19 cellular contexts compared by ENCODE assay signal in genomic region chr5:83441752-83442151, GRCh38. TPM values are rescaled to one million over a fixed set of nuclear protein-coding genes. Genes with fewer than 3 reads are reported as not detected.
DNase-seq lines count a peak whose midpoint lies in the region; ATAC-seq and TF ChIP-seq lines count a peak whose summit lies in the region.
"Had no signal": no experiment of that assay in that cellular context is flagged by ENCODE, and none has a peak within 500 bp of the region (broad histone marks: within the 10 kb centered on the region; RNA-seq: fewer than 3 reads in every experiment).

No MANE protein-coding gene starts in this region.

- no peaks in the 10 kb centered on the region for H3K9me3 ChIP-seq in PC-9 (ENCODE audit: insufficient read depth, low read depth)
- H3K9me3 ChIP-seq: MG63 had no signal

- no peak overlapping the region for H3K4me3 ChIP-seq in PC-9
- H3K4me3 ChIP-seq: MG63 had no signal

- CTCF ChIA-PET in PC-9 (lab: Charles Lee), result no interaction called here

- no peaks in the 10 kb centered on the region for H3K27me3 ChIP-seq in PC-9 (ENCODE audit: insufficient read depth, low read depth)
- H3K27me3 ChIP-seq: MG63 had no signal

- no peaks in the 10 kb centered on the region for H3K4me1 ChIP-seq in PC-9 (replicated peaks; ENCODE audit: insufficient read depth)

- H3K4me1 Mint-ChIP-seq in endothelial cell (ENCODE audit: unreplicated experiment), result no peaks in the 10 kb centered on the region
- H3K4me1 Mint-ChIP-seq: brain had no signal

- H3K27me3 Mint-ChIP-seq in endothelial cell (ENCODE audit: unreplicated experiment), result peaks cover 1% of the 10 kb centered on the region
- H3K27me3 Mint-ChIP-seq: activated CD8-positive, alpha-beta T cell treated with anti-CD3 and anti-CD28 coated beads for 36 hours; brain; effector memory CD8-positive, alpha-beta T cell; naive B cell had no signal

- POLR2A ChIA-PET in PC-9 (lab: Charles Lee; ENCODE audit: unreplicated experiment), result no interaction called here

- H4K20me1 ChIP-seq in PC-9 (ENCODE audit: insufficient read depth), result no peaks in the 10 kb centered on the region

- ATAC-seq in GM21360 (IDR thresholded peaks at IDR 0.05; ENCODE audit: unreplicated experiment) (peak; percentile 93), HG03025 (IDR thresholded peaks at IDR 0.05; ENCODE audit: low FRiP score, unreplicated experiment) (peak; percentile 77), left cardiac atrium (no peak)
- ATAC-seq: activated CD8-positive, alpha-beta T cell treated with anti-CD3 and anti-CD28 coated beads for 36 hours; effector memory CD8-positive, alpha-beta T cell; HCT116 had no signal

- no peaks in the 10 kb centered on the region for H3K36me3 Mint-ChIP-seq in endothelial cell (ENCODE audit: low read depth, unreplicated experiment)
- H3K36me3 Mint-ChIP-seq: naive B cell had no signal

- H3K9me2 ChIP-seq in PC-9 (ENCODE audit: insufficient read depth), result no peaks in the 10 kb centered on the region

- no peaks in the 10 kb centered on the region for H3K79me2 ChIP-seq in PC-9 (ENCODE audit: low read depth)

- no peak overlapping the region for H3K4me3 Mint-ChIP-seq in endothelial cell (ENCODE audit: unreplicated experiment)
- H3K4me3 Mint-ChIP-seq: activated CD8-positive, alpha-beta T cell treated with anti-CD3 and anti-CD28 coated beads for 36 hours; brain; effector memory CD8-positive, alpha-beta T cell; naive B cell had no signal

- no peak overlapping the region for H3K27ac ChIP-seq in PC-9

- H3K27ac Mint-ChIP-seq in endothelial cell (ENCODE audit: unreplicated experiment), result no peak overlapping the region
- H3K27ac Mint-ChIP-seq: activated CD8-positive, alpha-beta T cell treated with anti-CD3 and anti-CD28 coated beads for 36 hours; brain; effector memory CD8-positive, alpha-beta T cell; naive B cell had no signal

- BruUV-seq in PC-9 (replicated peaks; lab: Mats Ljungman, UMichigan), result no TSS peak

- TF ChIP-seq CTCF in GM13977 (IDR thresholded peaks at IDR 0.05; ENCODE audit: extremely low read depth, insufficient read depth, missing control alignments), result no peak
- TF ChIP-seq CTCF in endothelial cell (IDR thresholded peaks at IDR 0.05; ENCODE audit: unreplicated experiment), result no peak
- no peak for TF ChIP-seq CTCF in PC-9 (conservative IDR thresholded peaks at IDR 0.05)

- H3F3A ChIP-seq in PC-9 (ENCODE audit: insufficient read depth, low read depth), result no peaks in the 10 kb centered on the region

- no peaks in the 10 kb centered on the region for H3K9me3 Mint-ChIP-seq in endothelial cell (ENCODE audit: unreplicated experiment)
- H3K9me3 Mint-ChIP-seq: activated CD8-positive, alpha-beta T cell treated with anti-CD3 and anti-CD28 coated beads for 36 hours; effector memory CD8-positive, alpha-beta T cell had no signal

- in situ Hi-C loops in GM13977 (cut with MboI; ENCODE audit: low pct_unique_long_range_greater_than_20kb, low sequenced_read_pairs, unreplicated experiment), result no loop called here

- DNase-seq in GM13977 (ENCODE audit: low spot score), result peak; percentile 28
- DNase-seq in NOMO-1 treated with dmso at 0.1 percent for 144 hours (lab: John Stamatoyannopoulos, UW; ENCODE audit: unreplicated experiment), result peak; percentile 63
- no peak for DNase-seq in NCI-H1048 (lab: John Stamatoyannopoulos, UW)
- DNase-seq in endothelial cell (ENCODE audit: low spot score), result no peak
- no peak for DNase-seq in PC-9
- DNase-seq in left cardiac atrium, result no peak
- DNase-seq: activated CD8-positive, alpha-beta T cell treated with anti-CD3 and anti-CD28 coated beads for 36 hours; activated gamma-delta T cell; DMS79; effector memory CD8-positive, alpha-beta T cell; glutamatergic neuron; MG63; naive B cell; NCI-H226; stimulated activated naive CD4-positive, alpha-beta T cell had no signal

- H2AFZ ChIP-seq in PC-9, result no peak overlapping the region

- H3K36me3 ChIP-seq in PC-9 (ENCODE audit: low read depth), result no peaks in the 10 kb centered on the region
- H3K36me3 ChIP-seq: MG63 had no signal

- intact Hi-C loops in PC-9 (cut with micrococcal nuclease; ENCODE audit: unreplicated experiment), result no loop called here
- intact Hi-C loops in left cardiac atrium (cut with DNase I), result no loop called here

- no peak overlapping the region for H3K4me2 ChIP-seq in PC-9

RNA-seq across cellular contexts. Expression of gene VCAN, which starts 29.8 kb away (rescaled TPM):
- total RNA-seq in endothelial cell (ENCODE audit: unreplicated experiment) (203 TPM), PC-9 (2021) (0.28 and 0.43 TPM in 2 replicates), left cardiac atrium (100 to 1,000 TPM in 1 of 2 donors, 10 to 100 TPM in 1; 94.1 to 195 TPM)
- total RNA-seq: activated CD8-positive, alpha-beta T cell treated with anti-CD3 and anti-CD28 coated beads for 36 hours had no signal

Comparison
In these comparisons a context has a peak if more than half of its experiments do, and no peak if none do; other contexts are left out.
1. DNase-seq: peak in GM13977 (single experiment) and NOMO-1 treated with dmso at 0.1 percent for 144 hours (single experiment); none in NCI-H1048 (single experiment), endothelial cell (single experiment), PC-9 (0 of 2) and left cardiac atrium (single experiment).
2. ATAC-seq: peak in GM21360 (single experiment) and HG03025 (single experiment); none in left cardiac atrium (0 of 2).
3. RNA of gene VCAN, which starts 29.8 kb away (total RNA-seq): 203 TPM in endothelial cell (single experiment) and 94.1 to 195 TPM in left cardiac atrium; 0.28 to 0.43 TPM in PC-9; every median in the first group is over 10 times any median in the second.